12 cellular contexts compared by ENCODE assay signal in genomic region chr12:21775130-21775920, GRCh38. TPM values are rescaled to one million over a fixed set of nuclear protein-coding genes. Genes with fewer than 3 reads are reported as not detected.
A peak's percentile ranks its signal among the peaks of the same experiment; 100 is the strongest.
DNase-seq lines count a peak whose midpoint lies in the region; ATAC-seq, FAIRE-seq and TF ChIP-seq lines count a peak whose summit lies in the region.
"Had no signal": no experiment of that assay in that cellular context is flagged by ENCODE, and none has a peak within 500 bp of the region (broad histone marks: within the 10 kb centered on the region; RNA-seq: fewer than 3 reads in every experiment).

No MANE protein-coding gene starts in this region.

- no peak overlapping the region for H3K4me3 Mint-ChIP-seq in activated CD4-positive, alpha-beta memory T cell treated with anti-CD3 and anti-CD28 coated beads, Interleukin-2, amount 10 ng/mL, durations not matched to agents 7 days and 5 days

- no peak overlapping the region for H3K27ac ChIP-seq in AG04450 (ENCODE audit: low read depth, low read length)
- no peak overlapping the region for H3K27ac ChIP-seq in SK-N-MC
- H3K27ac ChIP-seq in osteoblast (ENCODE audit: low read depth, low read length) = no peak overlapping the region

- H3K4me2 ChIP-seq in osteoblast (ENCODE audit: insufficient read depth, low read length) = peak overlapping the region; percentile 75

- H3K4me3 ChIP-seq in AG04450 (ENCODE audit: low read depth, low read length) (peak overlapping the region; percentile 72), SK-N-MC (peak overlapping the region; percentile 72), foreskin fibroblast (ENCODE audit: low read depth in 1 of 2, low read length in 2 of 2) (peak overlapping the region; percentile 51 to 60), osteoblast (ENCODE audit: insufficient read depth, low read length) (peak overlapping the region; percentile 79)

- H3K9ac ChIP-seq in SK-N-MC (ENCODE audit: insufficient read length) = no peak overlapping the region

- no peaks in the 10 kb centered on the region for H3K79me2 ChIP-seq in osteoblast (ENCODE audit: insufficient read depth, low read length)

- H3K9me3 ChIP-seq in AG04450 (ENCODE audit: control insufficient read depth, insufficient read depth, low read length) = no peaks in the 10 kb centered on the region
- no peaks in the 10 kb centered on the region for H3K9me3 ChIP-seq in SK-N-MC (ENCODE audit: low read depth, low read length)
- H3K9me3 ChIP-seq in osteoblast (ENCODE audit: low read depth, low read length) = no peaks in the 10 kb centered on the region

- H4K20me1 ChIP-seq in osteoblast (ENCODE audit: insufficient read depth, low read length) = no peaks in the 10 kb centered on the region

- no peaks in the 10 kb centered on the region for H3K36me3 Mint-ChIP-seq in activated CD4-positive, alpha-beta memory T cell treated with anti-CD3 and anti-CD28 coated beads, Interleukin-2, amount 10 ng/mL, durations not matched to agents 7 days and 5 days (ENCODE audit: low read depth)

- no peaks in the 10 kb centered on the region for H3K9me3 Mint-ChIP-seq in activated CD4-positive, alpha-beta memory T cell treated with anti-CD3 and anti-CD28 coated beads, Interleukin-2, amount 10 ng/mL, durations not matched to agents 7 days and 5 days

- no peaks in the 10 kb centered on the region for H3K27me3 ChIP-seq in AG04450 (ENCODE audit: control insufficient read depth, insufficient read depth, low read length)
- H3K27me3 ChIP-seq in osteoblast (ENCODE audit: insufficient read depth, low read length) = no peaks in the 10 kb centered on the region

- TF ChIP-seq CTCF in AG04450 (IDR thresholded peaks at IDR 0.05; ENCODE audit: low read depth, low read length) (no peak), foreskin fibroblast (IDR thresholded peaks at IDR 0.05; ENCODE audit: low read depth, low read length) (no peak), osteoblast (IDR thresholded peaks at IDR 0.05; ENCODE audit: extremely low read depth, low read depth, low read length) (no peak)

- H3K27me3 Mint-ChIP-seq in activated CD4-positive, alpha-beta memory T cell treated with anti-CD3 and anti-CD28 coated beads, Interleukin-2, amount 10 ng/mL, durations not matched to agents 7 days and 5 days = peaks cover 46% of the 10 kb centered on the region

- H3K4me1 Mint-ChIP-seq in activated CD4-positive, alpha-beta memory T cell treated with anti-CD3 and anti-CD28 coated beads, Interleukin-2, amount 10 ng/mL, durations not matched to agents 7 days and 5 days = peaks cover 6% of the 10 kb centered on the region

- ATAC-seq in HG02588 (IDR thresholded peaks at IDR 0.05; ENCODE audit: unreplicated experiment) = no peak

- no peak overlapping the region for H3K27ac Mint-ChIP-seq in activated CD4-positive, alpha-beta memory T cell treated with anti-CD3 and anti-CD28 coated beads, Interleukin-2, amount 10 ng/mL, durations not matched to agents 7 days and 5 days

- POLR2A ChIA-PET in AG04450 (lab: Yijun Ruan, JAX) = no interaction called here
- POLR2A ChIA-PET in activated CD4-positive, alpha-beta memory T cell treated with anti-CD3 and anti-CD28 coated beads, Interleukin-2, amount 10 ng/mL, durations not matched to agents 7 days and 5 days (lab: Charles Lee) = no interaction called here

- FAIRE-seq in urothelium cell line (lab: Jason Lieb, UNC) = no peak

- H3K4me1 ChIP-seq in osteoblast (ENCODE audit: insufficient read depth, low read length) = peaks cover 24% of the 10 kb centered on the region

- DNase-seq in AG04450 (ENCODE audit: low read depth, low spot score) (no peak), SK-N-MC (ENCODE audit: low read depth, low spot score) (no peak), foreskin fibroblast (no peak), osteoblast (ENCODE audit: insufficient read length, low spot score, missing footprints) (no peak), Ammon's horn (ENCODE audit: low spot score) (no peak), urothelium cell line (ENCODE audit: low spot score) (no peak)
- DNase-seq in activated CD4-positive, alpha-beta memory T cell treated with anti-CD3 and anti-CD28 coated beads, Interleukin-2, amount 10 ng/mL, durations not matched to agents 7 days and 5 days = no peak
- DNase-seq: activated CD4-positive, alpha-beta T cell treated with anti-CD3 and anti-CD28 coated beads, Interleukin-2, amount 50 U/mL, for 4 hours; DND-41; NCI-H526 treated with DMSO at 0.1 percent for 48 hours had no signal

- CTCF ChIA-PET in AG04450 (lab: Charles Lee) = interaction anchor here (2.6 kb wide), 1 partner anchor 215 kb away, joined by 17 read pairs; no protein-coding TSS in a partner anchor
- CTCF ChIA-PET in activated CD4-positive, alpha-beta memory T cell treated with anti-CD3 and anti-CD28 coated beads, Interleukin-2, amount 10 ng/mL, durations not matched to agents 7 days and 5 days (lab: Charles Lee) = no interaction called here

- H3K36me3 ChIP-seq in SK-N-MC (ENCODE audit: insufficient read depth, low read length) (no peaks in the 10 kb centered on the region), osteoblast (ENCODE audit: insufficient read depth, low read length) (no peaks in the 10 kb centered on the region)

- peak overlapping the region; percentile 63 for H2AFZ ChIP-seq in osteoblast (ENCODE audit: low read length)

RNA-seq across cellular contexts. Expression of gene KCNJ8, which starts 0.8 kb away (rescaled TPM):
- 5.3 and 6.0 TPM in 2 replicates for polyA plus RNA-seq in AG04450 (2011; rRNA removed)
- 3.9 and 5.8 TPM in 2 replicates for polyA minus RNA-seq in AG04450 (2011; rRNA and poly(A)+ RNA removed)
- total RNA-seq in osteoblast = 5.1 and 9.1 TPM in 2 replicates
- total RNA-seq in activated CD4-positive, alpha-beta memory T cell treated with anti-CD3 and anti-CD28 coated beads, Interleukin-2, amount 10 ng/mL, durations not matched to agents 7 days and 5 days = not detected
- total RNA-seq: pulmonary artery endothelial cell had no signal
